Comparison of ENCODE assay signal across 8 cellular contexts in the genomic region with DNA sequence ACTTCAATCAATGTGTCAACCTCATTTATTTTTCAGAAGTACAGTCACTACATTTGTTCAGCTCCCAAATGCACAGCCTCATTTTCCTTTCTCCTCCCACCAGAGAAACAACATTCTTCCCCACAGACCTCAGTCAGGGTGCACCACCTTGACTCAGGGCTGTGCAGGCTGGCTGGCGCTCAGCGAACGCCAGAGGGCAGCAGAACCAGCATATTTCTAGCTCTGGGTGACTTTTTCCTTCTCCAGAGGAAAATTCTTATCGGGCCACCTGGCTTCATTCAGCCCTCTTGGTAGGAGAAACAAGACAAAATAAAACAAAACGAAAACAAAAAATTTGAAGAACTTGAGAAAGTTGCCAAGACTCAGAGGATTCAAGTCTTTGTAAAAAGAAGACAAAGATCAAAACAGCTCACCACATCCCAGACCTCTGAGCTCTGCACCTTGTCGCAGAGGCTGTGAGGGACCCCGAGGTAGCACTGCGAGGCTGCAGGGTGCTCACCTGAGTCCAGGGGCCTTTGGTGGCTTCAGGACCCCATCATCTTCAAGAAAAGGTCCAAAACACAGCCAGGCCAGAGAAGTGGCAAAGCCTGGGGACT. TPM values are rescaled to one million over a fixed set of nuclear protein-coding genes. Genes with fewer than 3 reads are reported as not detected.
DNase-seq lines count a peak whose midpoint lies in the region; ATAC-seq, FAIRE-seq and TF ChIP-seq lines count a peak whose summit lies in the region.

No MANE protein-coding gene starts in this region.

- H3K9me3 ChIP-seq in SU-DHL-6 (ENCODE audit: insufficient read depth, low read length) (no peaks in the 10 kb centered on the region), keratinocyte (ENCODE audit: control insufficient read depth, low read depth, low read length) (no peaks in the 10 kb centered on the region)

- POLR2A ChIA-PET in AG04449 (lab: Yijun Ruan, JAX), result no interaction called here
- POLR2A ChIA-PET in MCF 10A (lab: Yijun Ruan, JAX), result interaction anchor here (0.6 to 0.9 kb wide), 2 partner anchors 29 to 1068 kb away, joined by 3 read pairs; no protein-coding TSS in a partner anchor

- H3K36me3 Mint-ChIP-seq in MCF 10A (ENCODE audit: insufficient read depth, unreplicated experiment), result no peaks in the 10 kb centered on the region

- no peaks in the 10 kb centered on the region for H3K9me2 ChIP-seq in SU-DHL-6 (replicated peaks; ENCODE audit: insufficient read depth, low read length)

- no peak overlapping the region for H3K27ac ChIP-seq in SU-DHL-6 (ENCODE audit: low read depth, low read length)
- H3K27ac ChIP-seq in keratinocyte (ENCODE audit: control insufficient read depth, insufficient read depth, low read length), result no peak overlapping the region

- H3K79me2 ChIP-seq in SU-DHL-6 (ENCODE audit: insufficient read depth, low read length), result no peaks in the 10 kb centered on the region
- no peaks in the 10 kb centered on the region for H3K79me2 ChIP-seq in keratinocyte (ENCODE audit: control insufficient read depth, insufficient read depth, low read length)

- no peaks in the 10 kb centered on the region for H4K20me1 ChIP-seq in SU-DHL-6 (ENCODE audit: low read depth, low read length)
- H4K20me1 ChIP-seq in keratinocyte (ENCODE audit: control insufficient read depth, extremely low read depth, insufficient read depth, low read length), result no peaks in the 10 kb centered on the region

- H2AFZ ChIP-seq in SU-DHL-6 (ENCODE audit: low read depth, low read length, severe bottlenecking) (no peak overlapping the region), keratinocyte (ENCODE audit: control insufficient read depth, low read length) (no peak overlapping the region)

- intact Hi-C loops in MCF 10A (cut with micrococcal nuclease), result loop anchor here (1.0 kb wide), 1 partner anchor 665 kb away; no protein-coding TSS in a partner anchor

- H3K4me1 ChIP-seq in keratinocyte (ENCODE audit: control insufficient read depth, extremely low read depth, insufficient read depth, low read length), result no peaks in the 10 kb centered on the region

- H3K27ac Mint-ChIP-seq in MCF 10A (ENCODE audit: low read depth, unreplicated experiment), result no peak overlapping the region

- no peak overlapping the region for H3K9ac ChIP-seq in SU-DHL-6 (ENCODE audit: low read length)
- H3K9ac ChIP-seq in keratinocyte (ENCODE audit: control insufficient read depth, extremely low read depth, insufficient read depth, low read length), result no peak overlapping the region

- no peak for TF ChIP-seq POLR2A in GM12891 (IDR thresholded peaks at IDR 0.05; ENCODE audit: low read depth, low read length)

- peak; percentile 79 for FAIRE-seq in GM12891 (lab: Jason Lieb, UNC)
- peak; percentile 9 for FAIRE-seq in keratinocyte (lab: Jason Lieb, UNC)

- BruUV-seq in MCF 10A (replicated peaks; lab: Mats Ljungman, UMichigan), result no TSS peak

- no peaks in the 10 kb centered on the region for H3K9me1 ChIP-seq in keratinocyte (ENCODE audit: control insufficient read depth, extremely low read depth, insufficient read depth, low read length)

- H3F3A ChIP-seq in SU-DHL-6 (ENCODE audit: insufficient read depth), result no peaks in the 10 kb centered on the region

- CTCF ChIA-PET in AG04449 (lab: Yijun Ruan, JAX) (interaction anchor here (0.7 to 6.0 kb wide), 20 partner anchors 9 to 941 kb away, joined by 3 to 115 read pairs (median 3); no protein-coding TSS in a partner anchor), MCF 10A (lab: Yijun Ruan, JAX) (interaction anchor here (0.6 to 6.0 kb wide), 74 partner anchors 9 to 1717 kb away, joined by 3 to 169 read pairs (median 4); a partner anchor contains a TSS)

- H3K4me1 Mint-ChIP-seq in MCF 10A (ENCODE audit: insufficient read depth, unreplicated experiment), result peaks cover 6% of the 10 kb centered on the region

- no peak for DNase-seq in AG04449 (ENCODE audit: low read depth, low spot score)
- DNase-seq in GM12891 (ENCODE audit: insufficient read length, low spot score), result peak; percentile 44
- DNase-seq in NCI-H1105 (lab: John Stamatoyannopoulos, UW), result peak; percentile 16
- peak; percentile 60 for DNase-seq in MCF 10A (ENCODE audit: unreplicated experiment)
- no peak for DNase-seq in keratinocyte (ENCODE audit: low read depth, low spot score)
- DNase-seq in stimulated activated CD4-positive, alpha-beta T cell treated with anti-CD3 and anti-CD28 coated beads, Interleukin-4, amount 100 ng/mL, for 48 hours (ENCODE audit: low read depth in 2 of 2), result peak; percentile 18 to 23

- H3K36me3 ChIP-seq in SU-DHL-6 (ENCODE audit: low read length), result no peaks in the 10 kb centered on the region
- no peaks in the 10 kb centered on the region for H3K36me3 ChIP-seq in keratinocyte (ENCODE audit: control insufficient read depth in 2 of 2, extremely low read depth in 1 of 2, insufficient read depth in 2 of 2, low read length in 2 of 2)

- H3K4me3 ChIP-seq in AG04449 (ENCODE audit: low read depth, low read length), result no peak overlapping the region
- no peak overlapping the region for H3K4me3 ChIP-seq in SU-DHL-6 (ENCODE audit: insufficient read depth, low read length, poor library complexity, severe bottlenecking)
- H3K4me3 ChIP-seq in keratinocyte (ENCODE audit: control insufficient read depth in 2 of 3, extremely low read depth in 1 of 3, insufficient read depth in 2 of 3, low read depth in 1 of 3, low read length in 3 of 3), result no peak overlapping the region

- dilution Hi-C loops in keratinocyte (cut with MboI; ENCODE audit: extremely low pct_ligation_motif_present, low sequenced_read_pairs), result no loop called here

- H3K27me3 Mint-ChIP-seq in MCF 10A (ENCODE audit: insufficient read depth, unreplicated experiment), result peaks cover 47% of the 10 kb centered on the region

- H3K9me3 Mint-ChIP-seq in MCF 10A (ENCODE audit: unreplicated experiment), result no peaks in the 10 kb centered on the region

- H3K4me2 ChIP-seq in SU-DHL-6 (ENCODE audit: low read depth, low read length, poor library complexity, severe bottlenecking) (no peak overlapping the region), keratinocyte (ENCODE audit: control insufficient read depth, extremely low read depth, insufficient read depth, low read depth, low read length) (no peak overlapping the region)

- no peak for ATAC-seq in HG03095 (IDR thresholded peaks at IDR 0.05; ENCODE audit: unreplicated experiment)

- no peak overlapping the region for H3K4me3 Mint-ChIP-seq in MCF 10A (ENCODE audit: unreplicated experiment)

- TF ChIP-seq CTCF in AG04449 (IDR thresholded peaks at IDR 0.05; ENCODE audit: insufficient read depth, low read length, missing control alignments) (peak; percentile 67), SU-DHL-6 (IDR thresholded peaks at IDR 0.05; ENCODE audit: insufficient read depth, low read length, poor library complexity, severe bottlenecking) (peak; percentile 79), MCF 10A (IDR thresholded peaks at IDR 0.05; ENCODE audit: unreplicated experiment) (peak; percentile 84), keratinocyte (optimal IDR thresholded peaks at IDR 0.05 in 1 of 3, IDR thresholded peaks at IDR 0.05 in 1 of 3, conservative IDR thresholded peaks at IDR 0.05 in 1 of 3; ENCODE audit: extremely low read depth in 1 of 3, insufficient read depth in 2 of 3, low read length in 3 of 3) (peak; percentile 78 to 90 (median 83))

- H3K27me3 ChIP-seq in SU-DHL-6 (ENCODE audit: low read length) (no peaks in the 10 kb centered on the region), keratinocyte (ENCODE audit: control insufficient read depth, extremely low read depth, insufficient read depth, low read length) (peaks cover 3% of the 10 kb centered on the region)

TF ChIP-seq in GM12891, 5 proteins besides CTCF, POLR2A, EP300 and RAD21:
- no peak for TF ChIP-seq TAF1 (IDR thresholded peaks at IDR 0.05; ENCODE audit: low read depth, low read length)
- no peak for TF ChIP-seq SPI1 (IDR thresholded peaks at IDR 0.05; ENCODE audit: low read depth, low read length)
- no peak for TF ChIP-seq PAX5 (IDR thresholded peaks at IDR 0.05; ENCODE audit: insufficient read depth, low read length, severe bottlenecking)
- no peak for TF ChIP-seq POU2F2 (IDR thresholded peaks at IDR 0.05; ENCODE audit: low read depth, low read length)
- no peak for TF ChIP-seq POLR2AphosphoS5 (IDR thresholded peaks at IDR 0.05; ENCODE audit: low read depth, low read length)

RNA-seq across cellular contexts. Expression of a gene that starts 33.7 kb away (rescaled TPM):
- 0.01 TPM for polyA plus RNA-seq in GM12891 (2012; ENCODE audit: low read depth, missing spikeins)
- total RNA-seq in MCF 10A (2022), result not detected in 2 replicates
- polyA plus RNA-seq in keratinocyte, result not detected in 3 replicates
- not detected for polyA plus RNA-seq in keratinocyte (2011; ENCODE audit: low read depth)
- not detected in 2 replicates for polyA plus RNA-seq in keratinocyte (2011; cell fraction: cytosol; rRNA removed)
- not detected in 2 replicates for polyA plus RNA-seq in keratinocyte (2011; cell fraction: nucleus; rRNA removed)
- not detected in 2 replicates for polyA plus RNA-seq in keratinocyte (2012; ENCODE audit: low replicate concordance)
- polyA minus RNA-seq in keratinocyte, result not detected in 3 replicates
- polyA minus RNA-seq in keratinocyte (2011; cell fraction: cytosol; rRNA and poly(A)+ RNA removed), result not detected
- not detected in 2 replicates for polyA minus RNA-seq in keratinocyte (2011; cell fraction: nucleus; rRNA and poly(A)+ RNA removed)

Comparison
In these comparisons a context has a peak if more than half of its experiments do, and no peak if none do; other contexts are left out.
1. DNase-seq: peak in GM12891 (single experiment), NCI-H1105 (single experiment), MCF 10A (single experiment) and stimulated activated CD4-positive, alpha-beta T cell treated with anti-CD3 and anti-CD28 coated beads, Interleukin-4, amount 100 ng/mL, for 48 hours (2 of 2); none in AG04449 (single experiment) and keratinocyte (single experiment).
2. Peak in every context shown above with its lines, with median percentiles within 50 percentile points of each other: CTCF ChIP-seq.